18 cellular contexts compared by ENCODE assay signal in the genomic region with DNA sequence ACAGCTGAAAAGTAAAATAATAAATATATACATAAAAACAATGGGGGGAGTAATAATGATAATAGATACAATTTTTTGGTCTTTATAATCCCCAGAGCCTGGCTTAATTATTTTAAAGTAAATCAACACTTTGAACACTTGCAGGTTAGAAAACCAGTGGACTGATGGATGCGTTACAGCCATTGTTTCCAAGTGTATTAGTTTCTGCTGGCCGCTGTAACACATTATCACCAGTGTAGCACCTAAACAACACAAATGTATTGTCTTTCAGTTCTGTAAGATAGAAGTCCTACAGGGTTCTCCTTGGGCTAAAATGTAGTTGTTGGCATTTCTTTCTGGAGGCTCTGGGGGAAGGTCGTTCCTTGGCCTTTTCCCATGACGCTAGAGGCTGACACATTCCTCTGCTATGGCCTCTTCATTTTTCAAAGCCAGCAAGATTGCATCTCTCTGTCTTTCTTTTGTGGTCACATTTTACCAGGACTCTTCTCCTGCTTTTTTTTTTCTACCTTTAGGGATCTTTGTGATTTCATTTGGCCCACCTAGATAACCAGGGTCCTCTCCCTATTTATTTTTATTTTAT.
DNase-seq lines count a peak whose midpoint lies in the region; TF ChIP-seq lines count a peak whose summit lies in the region.
"Had no signal": no experiment of that assay in that cellular context is flagged by ENCODE, and none has a peak within 500 bp of the region (broad histone marks: within the 10 kb centered on the region; RNA-seq: fewer than 3 reads in every experiment).

No MANE protein-coding gene starts in this region.

- H3K9ac ChIP-seq in GM23248 = no peak overlapping the region

- whole genome bisulfite sequencing in GM23248 (ENCODE audit: low coverage in 1 of 2, low lambda C conversion rate in 2 of 2, missing lambda C conversion rate in 2 of 2), 2 experiments = 39 to 48% methylated on average over 4 of the region's 4 CpGs

- no peak overlapping the region for H2AFZ ChIP-seq in GM23248

- peak; percentile 21 for DNase-seq in GM23248
- peak; percentile 7 for DNase-seq in M059J (ENCODE audit: low read depth)
- DNase-seq in choroid plexus epithelial cell (ENCODE audit: low read depth) = peak; percentile 2
- no peak for DNase-seq in DMS79 treated with DMSO at 0.1 percent for 48 hours (lab: John Stamatoyannopoulos, UW)
- no peak for DNase-seq in RWPE1 (ENCODE audit: low spot score)
- DNase-seq in A673 (ENCODE audit: low spot score) = no peak
- DNase-seq: ACHN; BE2C; C1 segment of cervical spinal cord; CD4-positive, CD25-positive, alpha-beta regulatory T cell; CD8-positive, alpha-beta memory T cell; COR-L47; DMS 273 treated with DMSO at 0.1 percent for 48 hours; DMS53; GDM1; H9; IMR-90 had no signal

- no peaks in the 10 kb centered on the region for H4K20me1 ChIP-seq in GM23248 (ENCODE audit: insufficient read depth)

- H3K4me3 ChIP-seq in GM23248 = no peak overlapping the region
- no peak overlapping the region for H3K4me3 ChIP-seq in choroid plexus epithelial cell (ENCODE audit: low read depth, low read length)
- no peak overlapping the region for H3K4me3 ChIP-seq in A673 (ENCODE audit: low read depth, low read length, poor library complexity, severe bottlenecking)
- H3K4me3 ChIP-seq: K562 had no signal

- CTCF ChIA-PET in RWPE1 (lab: Yijun Ruan, JAX) = interaction anchor here (0.7 kb wide), 1 partner anchor 320 kb away, joined by 3 read pairs; no protein-coding TSS in a partner anchor
- CTCF ChIA-PET in A673 (lab: Charles Lee) = no interaction called here

- no peaks in the 10 kb centered on the region for H3F3A ChIP-seq in GM23248 (ENCODE audit: insufficient read depth)

- TF ChIP-seq CTCF in choroid plexus epithelial cell (conservative IDR thresholded peaks at IDR 0.05; ENCODE audit: low read depth, low read length) = no peak
- TF ChIP-seq CTCF in RWPE1 (conservative IDR thresholded peaks at IDR 0.05; ENCODE audit: low read depth) = no peak
- TF ChIP-seq CTCF in A673 (conservative IDR thresholded peaks at IDR 0.05; ENCODE audit: low read depth, low read length) = no peak

- no peaks in the 10 kb centered on the region for H3K9me3 ChIP-seq in GM23248 (ENCODE audit: low read depth)
- H3K9me3 ChIP-seq in A673 (ENCODE audit: low read depth, low read length, poor library complexity, severe bottlenecking) = no peaks in the 10 kb centered on the region
- H3K9me3 ChIP-seq: BE2C had no signal

- H3K27me3 ChIP-seq in GM23248 (replicated peaks; ENCODE audit: insufficient read depth) (no peaks in the 10 kb centered on the region), A673 (replicated peaks; ENCODE audit: insufficient read depth, low read depth, low read length, poor library complexity) (no peaks in the 10 kb centered on the region)
- H3K27me3 ChIP-seq: BE2C had no signal

- H3K79me2 ChIP-seq in GM23248 (ENCODE audit: insufficient read depth) = no peaks in the 10 kb centered on the region

- BruUV-seq in A673 (replicated peaks; lab: Mats Ljungman, UMichigan) = no TSS peak

- intact Hi-C loops in A673 (cut with micrococcal nuclease; ENCODE audit: unreplicated experiment) = no loop called here

- in situ Hi-C loops in GM23248 (cut with MboI) = no loop called here

- POLR2A ChIA-PET in RWPE1 (lab: Yijun Ruan, JAX; ENCODE audit: low non-redundant PET) (no interaction called here), A673 (lab: Charles Lee; ENCODE audit: low non-redundant PET) (no interaction called here)

- no peaks in the 10 kb centered on the region for H3K9me2 ChIP-seq in GM23248 (ENCODE audit: insufficient read depth)

- H3K36me3 ChIP-seq in GM23248 (ENCODE audit: low read depth) (no peaks in the 10 kb centered on the region), A673 (ENCODE audit: insufficient read depth, low read length, poor library complexity, severe bottlenecking) (no peaks in the 10 kb centered on the region)
- H3K36me3 ChIP-seq: BE2C had no signal

- H3K4me1 ChIP-seq in GM23248 (ENCODE audit: insufficient read depth) (no peaks in the 10 kb centered on the region), A673 (ENCODE audit: insufficient read depth, low read length, poor library complexity, severe bottlenecking) (peaks cover 3% of the 10 kb centered on the region)
- H3K4me1 ChIP-seq: BE2C had no signal

- H3K27ac ChIP-seq in GM23248 (no peak overlapping the region), RWPE1 (no peak overlapping the region), A673 (ENCODE audit: low read depth, low read length, poor library complexity, severe bottlenecking) (no peak overlapping the region)

- no peak overlapping the region for H3K4me2 ChIP-seq in GM23248 (ENCODE audit: unreplicated experiment)

Comparison
In these comparisons a context has a peak if more than half of its experiments do, and no peak if none do; other contexts are left out.
1. DNase-seq: peak in GM23248 (single experiment), M059J (single experiment) and choroid plexus epithelial cell (single experiment); none in DMS79 treated with DMSO at 0.1 percent for 48 hours (single experiment), RWPE1 (single experiment) and A673 (single experiment).